Comparison of ENCODE assay signal across 8 cellular contexts in the genomic region with DNA sequence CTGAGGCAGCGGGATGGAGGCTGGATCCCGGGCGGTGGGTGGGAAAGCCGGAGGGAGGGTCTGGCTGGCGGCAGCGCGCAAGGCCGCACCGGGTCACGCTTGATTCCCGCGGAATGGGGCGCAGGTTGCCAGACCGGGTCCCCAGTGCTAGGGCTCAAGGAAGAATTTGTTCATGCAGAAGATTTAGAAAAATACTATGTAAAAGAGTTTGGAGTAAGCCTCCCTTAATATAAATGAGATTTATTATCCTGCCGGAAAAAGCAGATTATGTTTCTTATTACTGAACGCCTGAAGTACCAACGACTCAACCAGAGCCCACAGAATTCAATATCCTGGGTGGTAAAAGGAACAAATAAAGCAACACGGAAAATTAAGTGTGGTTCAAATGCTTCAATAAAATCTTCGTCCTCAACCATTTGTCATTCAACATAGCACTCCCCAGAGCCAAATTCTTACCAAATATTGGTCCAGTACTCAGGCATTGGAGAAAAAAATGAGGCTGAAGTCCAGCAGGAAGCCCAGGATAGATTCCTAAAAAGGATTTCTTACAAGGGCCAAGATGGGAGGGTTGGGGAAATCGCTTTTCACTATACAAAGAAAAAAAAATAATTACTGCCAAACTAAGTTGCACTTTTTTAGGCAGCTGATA. TPM values are rescaled to one million over a fixed set of nuclear protein-coding genes. Genes with fewer than 3 reads are reported as not detected.
DNase-seq lines count a peak whose midpoint lies in the region; ATAC-seq and TF ChIP-seq lines count a peak whose summit lies in the region.

No MANE protein-coding gene starts in this region.

- H3K79me1 ChIP-seq in mesendoderm (ENCODE audit: low read length), result no peaks in the 10 kb centered on the region

- BruUV-seq in MCF 10A (replicated peaks; lab: Mats Ljungman, UMichigan), result TSS peak; percentile 70

- H2AFZ ChIP-seq in Karpas-422 (ENCODE audit: low read length), result peak overlapping the region; percentile 83

- peak overlapping the region; percentile 91 for H3K4me3 Mint-ChIP-seq in activated naive CD4-positive, alpha-beta T cell treated with anti-CD3 and anti-CD28 coated beads, Interleukin-2, amount 50 U/mL, for 24 hours
- H3K4me3 Mint-ChIP-seq in MCF 10A (ENCODE audit: unreplicated experiment), result peak overlapping the region; percentile 82

- no peaks in the 10 kb centered on the region for H3K9me3 ChIP-seq in Karpas-422 (ENCODE audit: low read length)

- CTCF ChIA-PET in MCF 10A (lab: Yijun Ruan, JAX), result interaction anchor here (1.1 kb wide), 1 partner anchor 49 kb away, joined by 3 read pairs; no protein-coding TSS in a partner anchor

- H3K27me3 ChIP-seq in Karpas-422 (ENCODE audit: low read length), result no peaks in the 10 kb centered on the region
- H3K27me3 ChIP-seq in mesendoderm (ENCODE audit: insufficient read depth, low read length, poor library complexity), result no peaks in the 10 kb centered on the region

- peak overlapping the region; percentile 28 for H4K8ac ChIP-seq in mesendoderm (ENCODE audit: low read depth, low read length)

- peaks cover 22% of the 10 kb centered on the region for H3K4me1 Mint-ChIP-seq in activated naive CD4-positive, alpha-beta T cell treated with anti-CD3 and anti-CD28 coated beads, Interleukin-2, amount 50 U/mL, for 24 hours
- H3K4me1 Mint-ChIP-seq in MCF 10A (ENCODE audit: insufficient read depth, unreplicated experiment), result peaks cover 6% of the 10 kb centered on the region

- H3K36me3 Mint-ChIP-seq in activated naive CD4-positive, alpha-beta T cell treated with anti-CD3 and anti-CD28 coated beads, Interleukin-2, amount 50 U/mL, for 24 hours, result peaks cover 2% of the 10 kb centered on the region
- peaks cover 4% of the 10 kb centered on the region for H3K36me3 Mint-ChIP-seq in MCF 10A (ENCODE audit: insufficient read depth, unreplicated experiment)

- DNase-seq in activated naive CD4-positive, alpha-beta T cell treated with Interleukin-2 at 50 U/mL for 16 hours, result no peak
- DNase-seq in Karpas-422, result peak; percentile 61
- DNase-seq in MCF 10A (ENCODE audit: unreplicated experiment), result no peak
- DNase-seq in mesendoderm, result no peak
- no peak for DNase-seq in NCI-H510A treated with DMSO at 0.1 percent for 48 hours (lab: John Stamatoyannopoulos, UW)
- DNase-seq in globus pallidus (ENCODE audit: low spot score), result no peak

- H2AK5ac ChIP-seq in mesendoderm (ENCODE audit: low read length), result no peak overlapping the region

- H2BK5ac ChIP-seq in mesendoderm (ENCODE audit: low read length), result peak overlapping the region; percentile 55

- H3K4me3 ChIP-seq in Karpas-422 (ENCODE audit: low read length) (peak overlapping the region; percentile 77), mesendoderm (ENCODE audit: low read length) (peak overlapping the region; percentile 68)

- no peak overlapping the region for H3K4ac ChIP-seq in mesendoderm (ENCODE audit: low read depth, low read length)

- no peak overlapping the region for H3K23ac ChIP-seq in mesendoderm (ENCODE audit: low read length)

- POLR2A ChIA-PET in MCF 10A (lab: Yijun Ruan, JAX), result interaction anchor here (0.6 to 5.0 kb wide), 7 partner anchors 11 to 1064 kb away, joined by 3 to 49 read pairs (median 4); no protein-coding TSS in a partner anchor

- H3K9me3 Mint-ChIP-seq in activated naive CD4-positive, alpha-beta T cell treated with anti-CD3 and anti-CD28 coated beads, Interleukin-2, amount 50 U/mL, for 24 hours, result no peaks in the 10 kb centered on the region
- no peaks in the 10 kb centered on the region for H3K9me3 Mint-ChIP-seq in MCF 10A (ENCODE audit: unreplicated experiment)

- intact Hi-C loops in MCF 10A (cut with micrococcal nuclease), result loop anchor here (5.0 kb wide), 1 partner anchor 51 kb away; no protein-coding TSS in a partner anchor

- H2BK15ac ChIP-seq in mesendoderm (replicated peaks; ENCODE audit: low read depth), result no peak overlapping the region

- H3K27me3 Mint-ChIP-seq in activated naive CD4-positive, alpha-beta T cell treated with anti-CD3 and anti-CD28 coated beads, Interleukin-2, amount 50 U/mL, for 24 hours, result no peaks in the 10 kb centered on the region
- no peaks in the 10 kb centered on the region for H3K27me3 Mint-ChIP-seq in MCF 10A (ENCODE audit: insufficient read depth, unreplicated experiment)

- H3K27ac Mint-ChIP-seq in activated naive CD4-positive, alpha-beta T cell treated with anti-CD3 and anti-CD28 coated beads, Interleukin-2, amount 50 U/mL, for 24 hours, result peak overlapping the region; percentile 98
- H3K27ac Mint-ChIP-seq in MCF 10A (ENCODE audit: low read depth, unreplicated experiment), result peak overlapping the region; percentile 97

- no peak overlapping the region for H4K5ac ChIP-seq in mesendoderm (ENCODE audit: low read length)

- H3K36me3 ChIP-seq in Karpas-422 (ENCODE audit: insufficient read depth, low read length) (no peaks in the 10 kb centered on the region), mesendoderm (ENCODE audit: control insufficient read depth, insufficient read depth, low read length) (no peaks in the 10 kb centered on the region)

- peak overlapping the region; percentile 8 for H3K27ac ChIP-seq in Karpas-422 (ENCODE audit: low read length)
- peak overlapping the region; percentile 63 for H3K27ac ChIP-seq in mesendoderm (ENCODE audit: low read depth, low read length)

- H3K4me2 ChIP-seq in Karpas-422 (ENCODE audit: low read depth, low read length, poor library complexity, severe bottlenecking), result peak overlapping the region; percentile 90
- H3K4me2 ChIP-seq in mesendoderm (ENCODE audit: low read length), result peak overlapping the region; percentile 21

- H3K9me2 ChIP-seq in Karpas-422 (replicated peaks; ENCODE audit: insufficient read depth, low read length), result no peaks in the 10 kb centered on the region

- H3K79me2 ChIP-seq in Karpas-422 (ENCODE audit: low read length) (no peaks in the 10 kb centered on the region), mesendoderm (ENCODE audit: control insufficient read depth, insufficient read depth, low read length) (no peaks in the 10 kb centered on the region)

- H3K56ac ChIP-seq in mesendoderm (ENCODE audit: low read length), result peak overlapping the region; percentile 91

- H4K20me1 ChIP-seq in Karpas-422 (ENCODE audit: insufficient read depth, low read depth, low read length), result no peaks in the 10 kb centered on the region

- H3K18ac ChIP-seq in mesendoderm (ENCODE audit: low read length), result peak overlapping the region; percentile 60

- ATAC-seq in GM19035 (IDR thresholded peaks at IDR 0.05; ENCODE audit: unreplicated experiment), result no peak

- TF ChIP-seq CTCF in MCF 10A (IDR thresholded peaks at IDR 0.05; ENCODE audit: unreplicated experiment), result no peak

- H2BK120ac ChIP-seq in mesendoderm (ENCODE audit: low read depth, low read length), result no peak overlapping the region

- peak overlapping the region; percentile 76 for H3K9ac ChIP-seq in Karpas-422 (ENCODE audit: low read length)
- peak overlapping the region; percentile 82 for H3K9ac ChIP-seq in mesendoderm (ENCODE audit: low read length)

- H3K4me1 ChIP-seq in Karpas-422 (ENCODE audit: low read length), result peaks cover 16% of the 10 kb centered on the region
- H3K4me1 ChIP-seq in mesendoderm (ENCODE audit: control insufficient read depth, low read depth, low read length), result no peaks in the 10 kb centered on the region

- no CpG with 5 or more reads among the region's 20 CpGs for WGBS in mesendoderm (ENCODE audit: extremely low coverage, insufficient coverage, low lambda C conversion rate)

RNA-seq across cellular contexts. Expression of a gene that starts 1.2 kb away (rescaled TPM):
- total RNA-seq in Karpas-422 (2014; rRNA removed; shearing (Covaris generic); ENCODE audit: low replicate concordance), result 1.6 and 2.8 TPM in 2 replicates
- total RNA-seq in MCF 10A (2022), result 10.7 and 11.6 TPM in 2 replicates
- 0.13 TPM for polyA plus RNA-seq in mesendoderm (2013, experiment 1 of 2)
- polyA plus RNA-seq in mesendoderm (2013, experiment 2 of 2), result 0.24 TPM
